9 cellular contexts compared by ENCODE assay signal in genomic region chr12:1800646-1801284, GRCh38. TPM values are rescaled to one million over a fixed set of nuclear protein-coding genes. Genes with fewer than 3 reads are reported as not detected.
DNase-seq lines count a peak whose midpoint lies in the region; ATAC-seq and TF ChIP-seq lines count a peak whose summit lies in the region.
"Had no signal": no experiment of that assay in that cellular context is flagged by ENCODE, and none has a peak within 500 bp of the region (broad histone marks: within the 10 kb centered on the region; RNA-seq: fewer than 3 reads in every experiment).

No MANE protein-coding gene starts in this region.

- H2AFZ ChIP-seq in osteoblast (ENCODE audit: low read length): no peak overlapping the region

- in situ Hi-C loops in KBM-7 (cut with MboI; ENCODE audit: low pct_unique_long_range_greater_than_20kb, low sequenced_read_pairs): loop anchor here (10.0 kb wide), 1 partner anchor 134 kb away; no protein-coding TSS in a partner anchor

- H3K9me3 ChIP-seq in osteoblast (ENCODE audit: low read depth, low read length): no peaks in the 10 kb centered on the region

- peak; percentile 20 for DNase-seq in SIG-M5 treated with dmso at 0.1 percent for 504 hours (lab: John Stamatoyannopoulos, UW; ENCODE audit: unreplicated experiment)
- no peak for DNase-seq in SIG-M5 (lab: John Stamatoyannopoulos, UW)
- DNase-seq in KBM-7: peak; percentile 39
- peak; percentile 30 to 66 for DNase-seq in cardiac fibroblast (ENCODE audit: low read depth in 2 of 2)
- DNase-seq in osteoblast (ENCODE audit: insufficient read length, low spot score, missing footprints): peak; percentile 91
- no peak for DNase-seq in SKM-1 treated with dmso at 0.1 percent for 144 hours (lab: John Stamatoyannopoulos, UW; ENCODE audit: unreplicated experiment)
- no peak for DNase-seq in cerebellum (ENCODE audit: low spot score)

- H3K79me2 ChIP-seq in osteoblast (ENCODE audit: insufficient read depth, low read length): no peaks in the 10 kb centered on the region

- H3K27ac ChIP-seq in osteoblast (ENCODE audit: low read depth, low read length): no peak overlapping the region

- no peak overlapping the region for H3K4me3 ChIP-seq in cardiac fibroblast (replicated peaks in 1 of 2; ENCODE audit: low read depth in 2 of 2, low read length in 2 of 2)
- H3K4me3 ChIP-seq in osteoblast (ENCODE audit: insufficient read depth, low read length): no peak overlapping the region

- no peaks in the 10 kb centered on the region for H3K36me3 ChIP-seq in osteoblast (ENCODE audit: insufficient read depth, low read length)

- H3K4me1 ChIP-seq in osteoblast (ENCODE audit: insufficient read depth, low read length): peaks cover 31% of the 10 kb centered on the region

- H3K27me3 ChIP-seq in osteoblast (ENCODE audit: insufficient read depth, low read length): no peaks in the 10 kb centered on the region

- H3K4me2 ChIP-seq in osteoblast (ENCODE audit: insufficient read depth, low read length): peak overlapping the region; percentile 50

- no peak for ATAC-seq in HG03378 (IDR thresholded peaks at IDR 0.05; ENCODE audit: unreplicated experiment)
- ATAC-seq: CD8-positive, alpha-beta T cell had no signal

- TF ChIP-seq CTCF in cardiac fibroblast (IDR thresholded peaks at IDR 0.05; ENCODE audit: low read depth, low read length) (peak; percentile 63), osteoblast (IDR thresholded peaks at IDR 0.05; ENCODE audit: extremely low read depth, low read depth, low read length) (peak; percentile 52)

- H4K20me1 ChIP-seq in osteoblast (ENCODE audit: insufficient read depth, low read length): no peaks in the 10 kb centered on the region

RNA-seq across cellular contexts. Expression of gene LRTM2, which starts 19.6 kb away (rescaled TPM):
- total RNA-seq in osteoblast (not detected in 2 replicates), cerebellum (3.5 TPM)
- total RNA-seq: CD8-positive, alpha-beta T cell had no signal

Comparison
In these comparisons a context has a peak if more than half of its experiments do, and no peak if none do; other contexts are left out.
1. DNase-seq: peak in SIG-M5 treated with dmso at 0.1 percent for 504 hours (single experiment), KBM-7 (single experiment), cardiac fibroblast (2 of 2) and osteoblast (single experiment); none in SIG-M5 (single experiment), SKM-1 treated with dmso at 0.1 percent for 144 hours (single experiment) and cerebellum (single experiment).